Comparison of ENCODE assay signal across 9 cellular contexts in the genomic region with DNA sequence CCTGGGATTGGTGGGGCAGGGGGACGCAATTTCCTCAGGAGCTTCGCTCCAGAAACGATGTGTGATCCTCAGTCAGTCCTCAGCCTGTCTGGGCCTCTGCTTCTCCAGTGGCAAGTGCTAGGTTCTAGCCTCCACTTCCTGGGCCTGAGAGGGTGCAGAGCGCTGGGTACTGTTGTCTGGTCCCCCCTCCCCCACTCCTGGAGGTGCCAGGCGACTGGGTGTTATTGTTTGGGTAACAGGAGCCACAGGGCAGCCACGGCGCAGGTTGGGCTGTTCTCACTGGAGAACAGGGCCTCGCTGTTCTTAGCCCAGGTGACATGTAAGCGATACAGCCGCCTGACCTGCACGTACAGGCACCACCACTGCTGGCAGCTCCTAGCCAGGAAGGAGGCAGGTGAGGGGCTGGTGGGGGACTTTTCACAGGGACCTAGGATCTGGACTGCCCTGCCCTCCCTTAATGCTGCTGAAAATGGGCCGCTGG. TPM values are rescaled to one million over a fixed set of nuclear protein-coding genes. Genes with fewer than 3 reads are reported as not detected.
DNase-seq lines count a peak whose midpoint lies in the region; ATAC-seq and TF ChIP-seq lines count a peak whose summit lies in the region.
"Had no signal": no experiment of that assay in that cellular context is flagged by ENCODE, and none has a peak within 500 bp of the region (broad histone marks: within the 10 kb centered on the region; RNA-seq: fewer than 3 reads in every experiment).

No MANE protein-coding gene starts in this region.

- no peak for TF ChIP-seq CTCF in kidney epithelial cell (IDR thresholded peaks at IDR 0.05; ENCODE audit: insufficient read depth, low read length, poor library complexity, severe bottlenecking)

- no peaks in the 10 kb centered on the region for H3K36me3 ChIP-seq in kidney epithelial cell (ENCODE audit: control insufficient read depth, insufficient read depth, low read length)

- peak overlapping the region; percentile 67 for H3K27ac Mint-ChIP-seq in T-helper 17 cell
- no peak overlapping the region for H3K27ac Mint-ChIP-seq in activated CD4-positive, alpha-beta T cell treated with anti-CD3 and anti-CD28 coated beads, Interleukin-2, amount 10 ng/mL, durations not matched to agents 24 days and 14 days

- intact Hi-C loops in activated CD4-positive, alpha-beta T cell treated with anti-CD3 and anti-CD28 coated beads, Interleukin-2, amount 10 ng/mL, durations not matched to agents 24 days and 14 days (cut with micrococcal nuclease) = no loop called here
- intact Hi-C loops in left ventricle myocardium superior (cut with micrococcal nuclease) = no loop called here

- no peaks in the 10 kb centered on the region for H3K9me3 ChIP-seq in T-helper 17 cell (ENCODE audit: control insufficient read depth, low read length, poor library complexity, severe bottlenecking)

- no peaks in the 10 kb centered on the region for H3K27me3 Mint-ChIP-seq in T-helper 17 cell
- peaks cover 4% of the 10 kb centered on the region for H3K27me3 Mint-ChIP-seq in activated CD4-positive, alpha-beta T cell treated with anti-CD3 and anti-CD28 coated beads, Interleukin-2, amount 10 ng/mL, durations not matched to agents 24 days and 14 days

- H3K4me1 Mint-ChIP-seq in T-helper 17 cell = peaks cover 34% of the 10 kb centered on the region
- peaks cover 34% of the 10 kb centered on the region for H3K4me1 Mint-ChIP-seq in activated CD4-positive, alpha-beta T cell treated with anti-CD3 and anti-CD28 coated beads, Interleukin-2, amount 10 ng/mL, durations not matched to agents 24 days and 14 days

- ATAC-seq in T-helper 17 cell (no peak), left ventricle myocardium superior (no peak)

- peak overlapping the region; percentile 77 for H3K27ac ChIP-seq in substantia nigra (ENCODE audit: low read depth, low read length, poor library complexity, severe bottlenecking)

- H3K4me3 Mint-ChIP-seq in T-helper 17 cell = peak overlapping the region; percentile 83
- no peak overlapping the region for H3K4me3 Mint-ChIP-seq in activated CD4-positive, alpha-beta T cell treated with anti-CD3 and anti-CD28 coated beads, Interleukin-2, amount 10 ng/mL, durations not matched to agents 24 days and 14 days

- H3K27me3 ChIP-seq in kidney epithelial cell (ENCODE audit: control insufficient read depth, insufficient read depth, low read length) = no peaks in the 10 kb centered on the region

- DNase-seq in NCI-H1105 treated with DMSO at 0.1 percent for 48 hours (lab: John Stamatoyannopoulos, UW) (peak; percentile 21), NCI-H1105 (lab: John Stamatoyannopoulos, UW) (no peak), T-helper 17 cell (no peak), kidney epithelial cell (ENCODE audit: low read depth) (no peak), substantia nigra (lab: John Stamatoyannopoulos, UW) (no peak), NCI-H1930 (lab: John Stamatoyannopoulos, UW) (no peak), left ventricle myocardium superior (no peak)
- DNase-seq in activated CD4-positive, alpha-beta T cell treated with anti-CD3 and anti-CD28 coated beads, Interleukin-2, amount 10 ng/mL, durations not matched to agents 24 days and 14 days = no peak
- DNase-seq: SIG-M5 had no signal

- no peaks in the 10 kb centered on the region for H3K9me3 Mint-ChIP-seq in activated CD4-positive, alpha-beta T cell treated with anti-CD3 and anti-CD28 coated beads, Interleukin-2, amount 10 ng/mL, durations not matched to agents 24 days and 14 days

- H3K36me3 Mint-ChIP-seq in T-helper 17 cell (ENCODE audit: low read depth) = no peaks in the 10 kb centered on the region
- H3K36me3 Mint-ChIP-seq in activated CD4-positive, alpha-beta T cell treated with anti-CD3 and anti-CD28 coated beads, Interleukin-2, amount 10 ng/mL, durations not matched to agents 24 days and 14 days (ENCODE audit: low read depth) = peaks cover 4% of the 10 kb centered on the region

- peak overlapping the region; percentile 8 for H3K4me3 ChIP-seq in kidney epithelial cell (ENCODE audit: low read depth, low read length)

RNA-seq across cellular contexts. Expression of gene RPS6KA1, which starts 2.1 kb away (rescaled TPM):
- 10 to 100 TPM; 76.3 to 98.0 TPM for total RNA-seq in T-helper 17 cell
- 48.1 and 48.5 TPM in 2 replicates for total RNA-seq in kidney epithelial cell
- total RNA-seq in activated CD4-positive, alpha-beta T cell treated with anti-CD3 and anti-CD28 coated beads, Interleukin-2, amount 10 ng/mL, durations not matched to agents 24 days and 14 days = 264 and 277 TPM in 2 replicates
- 4.6 TPM for total RNA-seq in left ventricle myocardium superior

RNA-seq across cellular contexts. Expression of gene HMGN2, which starts 59.5 kb away (rescaled TPM):
- 100 to 1,000 TPM; 271 to 276 TPM for total RNA-seq in T-helper 17 cell
- 126 and 131 TPM in 2 replicates for total RNA-seq in kidney epithelial cell
- total RNA-seq in activated CD4-positive, alpha-beta T cell treated with anti-CD3 and anti-CD28 coated beads, Interleukin-2, amount 10 ng/mL, durations not matched to agents 24 days and 14 days = 528 and 545 TPM in 2 replicates
- total RNA-seq in left ventricle myocardium superior = 145 TPM
